ENCODE assay signal across 8 cellular contexts in the genomic region with DNA sequence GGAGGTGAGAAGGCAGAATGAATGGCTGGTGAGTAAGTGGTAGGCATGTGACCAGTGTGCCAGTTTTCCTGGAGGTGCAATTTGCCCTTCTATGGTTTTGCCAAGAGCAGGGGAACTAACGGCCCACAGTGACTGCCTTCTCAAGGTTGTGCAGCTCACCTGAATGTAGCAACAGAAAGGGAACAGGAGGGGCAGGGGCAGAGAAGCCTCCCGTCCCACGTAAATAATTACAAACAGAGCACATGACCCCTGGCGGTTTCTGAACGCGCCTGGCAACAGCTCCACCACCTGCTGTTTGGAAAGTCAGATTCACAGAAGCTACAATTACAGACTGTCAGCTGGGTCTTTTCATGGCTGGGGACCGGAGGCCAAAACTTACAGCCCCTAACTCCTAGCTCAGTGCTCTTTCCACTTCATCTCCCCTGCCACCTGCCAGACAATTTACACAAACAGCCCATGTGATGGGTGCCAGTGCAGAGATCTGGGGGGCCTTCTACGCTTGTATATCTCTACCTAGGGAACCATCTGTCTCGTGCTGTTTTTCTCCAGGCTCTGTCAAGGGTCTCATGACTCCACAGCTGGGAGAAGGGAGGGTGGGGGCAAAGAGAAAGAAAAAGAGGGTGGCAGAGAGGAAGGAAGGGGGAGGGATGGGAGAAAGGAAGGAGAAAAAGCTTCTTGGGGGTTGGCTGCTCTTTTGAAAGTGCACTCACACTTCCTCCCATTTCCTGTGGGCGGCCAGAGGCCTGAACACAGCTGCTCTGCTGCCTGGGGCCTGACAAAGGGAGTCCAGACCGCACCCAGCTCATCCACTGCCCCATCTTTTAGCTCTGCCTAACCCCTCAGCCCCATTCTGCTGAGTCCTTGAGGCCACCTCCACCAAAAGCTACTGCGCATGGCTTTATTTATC.
A peak's percentile ranks its signal among the peaks of the same experiment; 100 is the strongest.
DNase-seq lines count a peak whose midpoint lies in the region; ATAC-seq and TF ChIP-seq lines count a peak whose summit lies in the region.

No MANE protein-coding gene starts in this region.

- H3K4me2 ChIP-seq in DOHH2 (ENCODE audit: low read length): peak overlapping the region; percentile 85

- no peaks in the 10 kb centered on the region for H3K9me2 ChIP-seq in DOHH2 (replicated peaks; ENCODE audit: control insufficient read depth, low read length)

- 29 to 36% (median 31%) methylated on average over 12 of the region's 12 CpGs for WGBS in adrenal gland, 4 donors
- 41 to 49% (median 46%) methylated on average over 12 of the region's 12 CpGs for WGBS in heart left ventricle, 4 donors

- no peaks in the 10 kb centered on the region for H4K20me1 ChIP-seq in DOHH2 (ENCODE audit: control insufficient read depth, insufficient read depth, low read depth, low read length)

- TF ChIP-seq CTCF in DOHH2 (IDR thresholded peaks at IDR 0.05; ENCODE audit: low read depth, low read length, poor library complexity, severe bottlenecking) (peak; percentile 56), adrenal gland (IDR thresholded peaks at IDR 0.05) (peak in 4 of 6 experiments; percentile 36 to 51 (median 44)), heart left ventricle (IDR thresholded peaks at IDR 0.05) (peak in 9 of 12 donors; percentile 3 to 22 (median 12))

- H3K36me3 ChIP-seq in DOHH2 (ENCODE audit: control insufficient read depth, low read length) (peaks cover 94% of the 10 kb centered on the region), SJCRH30 (peaks cover 66% of the 10 kb centered on the region), adrenal gland (replicated peaks in 1 of 2) (peaks cover 0 to 50% of the 10 kb centered on the region in 2 donors), heart left ventricle (peaks cover 1 to 64% (median 48%) of the 10 kb centered on the region in 9 donors)

- in situ Hi-C loops in KBM-7 (cut with MboI; ENCODE audit: low pct_unique_long_range_greater_than_20kb, low sequenced_read_pairs): no loop called here

- peak; percentile 71 for ATAC-seq in GM21515 (IDR thresholded peaks at IDR 0.05; ENCODE audit: unreplicated experiment)
- ATAC-seq in heart left ventricle: peak; percentile 78 to 84 (median 83)

- TF ChIP-seq POLR2A in adrenal gland (IDR thresholded peaks at IDR 0.05) (peak in 1 of 2 donors; percentile 52), heart left ventricle (IDR thresholded peaks at IDR 0.05) (no peak)

- H3K9me3 ChIP-seq in DOHH2 (ENCODE audit: control insufficient read depth, insufficient read depth, low read length) (no peaks in the 10 kb centered on the region), SJCRH30 (replicated peaks) (no peaks in the 10 kb centered on the region), adrenal gland (replicated peaks in 1 of 3) (no peaks in the 10 kb centered on the region), heart left ventricle (no peaks in the 10 kb centered on the region)

- DNase-seq in KBM-7: peak; percentile 90
- peak; percentile 96 to 98 for DNase-seq in SJCRH30
- peak; percentile 59 to 93 (median 68) for DNase-seq in adrenal gland
- DNase-seq in heart left ventricle: peak; percentile 82 to 92 (median 88)
- DNase-seq in renal cortical epithelial cell (ENCODE audit: low read depth): peak; percentile 94
- no peak for DNase-seq in NCI-H1930 (lab: John Stamatoyannopoulos, UW)

- peaks cover 9% of the 10 kb centered on the region for H3K79me2 ChIP-seq in DOHH2 (ENCODE audit: control insufficient read depth, low read length)

- H3K27me3 ChIP-seq in DOHH2 (ENCODE audit: control insufficient read depth, low read length) (no peaks in the 10 kb centered on the region), SJCRH30 (no peaks in the 10 kb centered on the region), adrenal gland (no peaks in the 10 kb centered on the region), heart left ventricle (no peaks in the 10 kb centered on the region)

- H3F3A ChIP-seq in DOHH2 (ENCODE audit: control insufficient read depth, insufficient read depth): peaks cover 25% of the 10 kb centered on the region

- H3K4me1 ChIP-seq in DOHH2 (ENCODE audit: control insufficient read depth, low read length): peaks cover 54% of the 10 kb centered on the region
- peaks cover 42% of the 10 kb centered on the region for H3K4me1 ChIP-seq in SJCRH30
- peaks cover 37 to 41% of the 10 kb centered on the region in 2 donors for H3K4me1 ChIP-seq in adrenal gland (replicated peaks in 1 of 2)
- peaks cover 19 to 57% (median 45%) of the 10 kb centered on the region in 12 donors for H3K4me1 ChIP-seq in heart left ventricle

- peak overlapping the region; percentile 68 for H3K4me3 ChIP-seq in DOHH2 (ENCODE audit: low read length)
- no peak overlapping the region for H3K4me3 ChIP-seq in SJCRH30
- H3K4me3 ChIP-seq in adrenal gland: no peak overlapping the region
- no peak overlapping the region for H3K4me3 ChIP-seq in heart left ventricle

- intact Hi-C loops in adrenal gland (cut with DNase I): no loop called here
- intact Hi-C loops in heart left ventricle (cut with DNase I): loop anchor here in 7 of 10 donors (2.0 to 10.0 kb wide), 6 partner anchors 36 to 151 kb away; a partner anchor contains a TSS

- H3K27ac ChIP-seq in DOHH2 (ENCODE audit: low read depth, low read length) (peak overlapping the region; percentile 97), SJCRH30 (peak overlapping the region; percentile 95), adrenal gland (peak overlapping the region; percentile 73 to 92 (median 89)), heart left ventricle (peak overlapping the region; percentile 72 to 97 (median 85))

Comparison
In these comparisons a context has a peak if more than half of its experiments do, and no peak if none do; other contexts are left out.
1. DNase-seq: peak in KBM-7 (single experiment), SJCRH30 (2 of 2), adrenal gland (7 of 7), heart left ventricle (5 of 5) and renal cortical epithelial cell (single experiment); none in NCI-H1930 (0 of 2).
2. intact Hi-C loops: an anchor here in heart left ventricle (2.0 to 10.0 kb wide); none called in adrenal gland.
3. Peak in every context shown above with its lines, with median percentiles within 50 percentile points of each other: H3K27ac ChIP-seq and CTCF ChIP-seq.